1 cellular context compared by ENCODE assay signal in genomic region chr19:13850910-13851753, GRCh38.
TF ChIP-seq lines count a peak whose summit lies in the region.

No MANE protein-coding gene starts in this region.

TF ChIP-seq in K562, 482 proteins besides CTCF, POLR2A, EP300 and RAD21 (continued from another document):
- TF ChIP-seq MTA3 (IDR thresholded peaks at IDR 0.05; ENCODE audit: borderline replicate concordance) (peak; percentile 84), ZNF280A (IDR thresholded peaks at IDR 0.05; ENCODE audit: low read depth, partially characterized antibody) (no peak), CREB3 (tag; conservative IDR thresholded peaks at IDR 0.05; ENCODE audit: low read depth) (peak; percentile 61; the same call in 1 of the 2 replicates), ZBTB8A (IDR thresholded peaks at IDR 0.05; ENCODE audit: partially characterized antibody) (no peak), CREM (IDR thresholded peaks at IDR 0.05; ENCODE audit: low read depth) (peak; percentile 35; the same call in 1 of the 2 replicates), ZBTB5 (IDR thresholded peaks at IDR 0.05) (no peak), TRIM24 (IDR thresholded peaks at IDR 0.05) (peak in 1 of 2 experiments; percentile 61; a peak in 2 of 4 replicates), SP1 (CRISPR knock-in tag; IDR thresholded peaks at IDR 0.05) (no peak), SMARCC2 (IDR thresholded peaks at IDR 0.05; ENCODE audit: low read depth) (peak; percentile 29; the same call in 1 of the 2 replicates), SIN3A (IDR thresholded peaks at IDR 0.05; ENCODE audit: borderline replicate concordance in 2 of 2, control insufficient read depth in 1 of 2, low read depth in 2 of 2, low read length in 2 of 2) (no peak), ZBTB17 (CRISPR knock-in tag; IDR thresholded peaks at IDR 0.05) (no peak), GABPA (tag; conservative IDR thresholded peaks at IDR 0.05; ENCODE audit: low read depth) (no peak), TEAD4 (IDR thresholded peaks at IDR 0.05; ENCODE audit: low read length) (peak; percentile 76), TEAD4 (CRISPR knock-in tag; IDR thresholded peaks at IDR 0.05; ENCODE audit: borderline replicate concordance) (no peak), PHF21A (IDR thresholded peaks at IDR 0.05; ENCODE audit: borderline replicate concordance, low read depth) (0 out of 2 replicates have a peak, but pooled peaks have one; percentile 47), ZNF175 (CRISPR knock-in tag; IDR thresholded peaks at IDR 0.05; ENCODE audit: low read depth) (0 out of 2 replicates have a peak, but pooled peaks have one; percentile 27), PHB (CRISPR knock-in tag; IDR thresholded peaks at IDR 0.05) (no peak), STAT6 (CRISPR knock-in tag; IDR thresholded peaks at IDR 0.05) (0 out of 2 replicates have a peak, but pooled peaks have one; percentile 24), MAZ (CRISPR knock-in tag; conservative IDR thresholded peaks at IDR 0.05 in 1 of 2, IDR thresholded peaks at IDR 0.05 in 1 of 2) (peak in 1 of 2 experiments; percentile 22; a peak in 2 of 4 replicates), RFX5 (IDR thresholded peaks at IDR 0.05; ENCODE audit: low read depth, low read length) (no peak), ZNF395 (CRISPR knock-in tag; IDR thresholded peaks at IDR 0.05) (no peak), HEY1 (CRISPR knock-in tag; IDR thresholded peaks at IDR 0.05; ENCODE audit: borderline replicate concordance) (no peak), SREBF1 (IDR thresholded peaks at IDR 0.05; ENCODE audit: borderline replicate concordance, low read depth, low read length) (no peak), MAX (CRISPR knock-in tag; IDR thresholded peaks at IDR 0.05) (peak; percentile 67), CEBPZ (IDR thresholded peaks at IDR 0.05; ENCODE audit: borderline replicate concordance, low read depth, low read length) (no peak), BRCA1 (IDR thresholded peaks at IDR 0.05) (no peak), BRCA1 (CRISPR knock-in tag; IDR thresholded peaks at IDR 0.05) (no peak), KDM4B (IDR thresholded peaks at IDR 0.05; ENCODE audit: borderline replicate concordance in 2 of 2, low read depth in 1 of 2) (peak in 1 of 2 experiments; percentile 90; a peak in 2 of 4 replicates), DIDO1 (tag; IDR thresholded peaks at IDR 0.05; ENCODE audit: low read depth) (no peak), ZBTB2 (IDR thresholded peaks at IDR 0.05) (peak; percentile 21; the same call in 1 of the 2 replicates), NFRKB (IDR thresholded peaks at IDR 0.05; ENCODE audit: low read depth) (peak; percentile 48; the same call in 1 of the 2 replicates), SMARCE1 (IDR thresholded peaks at IDR 0.05) (peak; percentile 94), TAF9B (IDR thresholded peaks at IDR 0.05; ENCODE audit: partially characterized antibody) (peak; percentile 55), PRPF4 (IDR thresholded peaks at IDR 0.05; ENCODE audit: insufficient read depth, low read depth, low read length, poor library complexity, severe bottlenecking) (no peak), ZKSCAN1 (IDR thresholded peaks at IDR 0.05; ENCODE audit: low read depth, low read length) (no peak), ZNF740 (CRISPR knock-in tag; IDR thresholded peaks at IDR 0.05) (peak; percentile 73), ZNF740 (tag; IDR thresholded peaks at IDR 0.05) (0 out of 4 replicates have a peak, but pooled peaks of 1 of the 2 experiments have one; percentile 5)
TF ChIP-seq in K562: peak in this region for 89.
